In the genomic region with DNA sequence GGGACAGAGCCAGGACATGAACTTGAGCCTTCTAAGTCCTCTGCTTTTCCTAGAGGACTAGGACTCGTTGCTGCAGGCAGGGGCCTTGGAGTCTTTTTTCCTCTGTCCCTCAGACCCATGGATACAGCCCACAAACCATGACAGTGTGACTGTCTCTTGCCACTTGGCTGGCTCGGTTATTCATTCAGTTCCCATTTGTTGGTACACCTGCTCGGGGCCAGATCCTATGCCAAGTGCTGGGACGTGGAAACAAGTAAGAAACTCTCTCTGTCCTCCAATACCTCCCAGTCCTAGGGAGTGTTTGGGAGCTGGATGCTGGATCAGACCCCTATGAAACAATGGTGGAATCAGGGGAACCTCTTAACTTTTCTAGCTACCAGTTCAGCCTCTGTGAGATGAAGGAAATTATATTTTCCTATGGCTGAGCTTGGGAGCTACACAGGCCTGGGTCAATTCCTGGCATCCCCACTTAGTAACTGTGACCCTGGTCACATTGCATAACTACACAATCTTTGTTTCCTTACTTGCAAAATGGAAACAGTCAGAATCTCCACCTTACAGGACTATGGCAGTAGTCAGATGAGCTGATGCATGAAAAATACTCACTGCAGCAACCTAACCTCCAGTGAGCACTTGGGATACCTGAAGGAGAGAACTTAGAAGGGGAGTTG, we compare ENCODE assay signal across 7 cellular contexts.
"Had no signal": no experiment of that assay in that cellular context is flagged by ENCODE, and none has a peak within 500 bp of the region (broad histone marks: within the 10 kb centered on the region; RNA-seq: fewer than 3 reads in every experiment).

No MANE protein-coding gene starts in this region.

- H3K4me3 Mint-ChIP-seq: HFFc6 had no signal

- H3K27ac Mint-ChIP-seq: HFFc6 had no signal

- ATAC-seq: HCT116, K562 had no signal

- DNase-seq: GM23248, GOT3, H7, HFFc6, IMR-90 had no signal

- H3K9me3 Mint-ChIP-seq: HFFc6 had no signal
